Comparison of ENCODE assay signal across 10 cellular contexts in the genomic region with DNA sequence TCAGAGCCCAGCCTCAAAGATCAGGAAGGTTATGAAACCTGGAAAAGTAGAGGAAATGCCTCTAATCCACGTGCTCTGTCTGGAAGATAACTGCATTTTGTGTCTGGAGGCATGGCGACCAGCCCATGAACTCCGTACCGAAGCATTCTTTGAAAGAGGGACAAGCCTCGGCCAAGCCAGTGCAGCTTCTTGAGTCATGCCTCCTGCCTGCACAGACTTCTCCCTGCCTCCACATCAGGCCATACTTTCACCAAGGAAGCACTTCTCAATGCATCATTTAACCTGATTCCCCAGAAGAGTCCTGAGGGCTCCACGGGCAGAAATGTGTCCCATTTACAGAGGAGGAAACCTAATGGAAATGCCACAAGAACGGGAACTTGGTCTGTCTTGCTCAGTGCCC. TPM values are rescaled to one million over a fixed set of nuclear protein-coding genes. Genes with fewer than 3 reads are reported as not detected.
DNase-seq lines count a peak whose midpoint lies in the region; ATAC-seq and TF ChIP-seq lines count a peak whose summit lies in the region.
"Had no signal": no experiment of that assay in that cellular context is flagged by ENCODE, and none has a peak within 500 bp of the region (broad histone marks: within the 10 kb centered on the region; RNA-seq: fewer than 3 reads in every experiment).

No MANE protein-coding gene starts in this region.

- H3K9me3 ChIP-seq in upper lobe of left lung: no peaks in the 10 kb centered on the region

- peaks cover 0 to 22% (median 2%) of the 10 kb centered on the region in 4 donors for H3K36me3 ChIP-seq in upper lobe of left lung

- H3K4me1 Mint-ChIP-seq in Calu3 (ENCODE audit: low read depth, unreplicated experiment) (peaks cover 55% of the 10 kb centered on the region), T-cell (peaks cover 66 to 77% (median 72%) of the 10 kb centered on the region in 3 donors)

- H3K27ac ChIP-seq in upper lobe of left lung: no peak overlapping the region

- TF ChIP-seq CTCF in Calu3 (IDR thresholded peaks at IDR 0.05; ENCODE audit: unreplicated experiment): no peak
- no peak for TF ChIP-seq CTCF in fibroblast of mammary gland (conservative IDR thresholded peaks at IDR 0.05; ENCODE audit: control insufficient read depth, insufficient read depth, low read depth, low read length)
- no peak for TF ChIP-seq CTCF in upper lobe of left lung (IDR thresholded peaks at IDR 0.05)

- DNase-seq in Calu3: no peak
- no peak for DNase-seq in T-cell
- DNase-seq in fibroblast of mammary gland (ENCODE audit: low read depth): peak; percentile 81
- DNase-seq in renal cortical epithelial cell (ENCODE audit: low read depth): peak; percentile 65
- DNase-seq in upper lobe of left lung: no peak
- no peak for DNase-seq in stimulated activated CD4-positive, alpha-beta T cell treated with anti-CD3 and anti-CD28 coated beads, Interleukin-4, amount 100 ng/mL, for 24 hours
- DNase-seq: H9, T-helper 2 cell had no signal

- H3K4me3 ChIP-seq in fibroblast of mammary gland (ENCODE audit: control insufficient read depth, low read depth, low read length) (peak overlapping the region; percentile 91), upper lobe of left lung (no peak overlapping the region)

- no peak for TF ChIP-seq EP300 in upper lobe of left lung (IDR thresholded peaks at IDR 0.05)

- ATAC-seq in T-cell (replicated peaks in 1 of 4): no peak
- ATAC-seq in GM19351 (IDR thresholded peaks at IDR 0.05; ENCODE audit: unreplicated experiment): no peak
- no peak for ATAC-seq in upper lobe of left lung (ENCODE audit: low FRiP score in 2 of 2)
- no peak for ATAC-seq in GM18519 (IDR thresholded peaks at IDR 0.05; ENCODE audit: low FRiP score, unreplicated experiment)

- BruUV-seq in Calu3 (replicated peaks; lab: Mats Ljungman, UMichigan): no TSS peak

- no peak for TF ChIP-seq POLR2A in upper lobe of left lung (IDR thresholded peaks at IDR 0.05)

- H3K4me3 Mint-ChIP-seq in Calu3 (ENCODE audit: low read depth, unreplicated experiment) (peak overlapping the region; percentile 79), T-cell (peak overlapping the region; percentile 4 to 93 (median 83))

- POLR2A ChIA-PET in T-cell (lab: Charles Lee): no interaction called here

- H3K9me3 Mint-ChIP-seq in Calu3 (ENCODE audit: low read depth, unreplicated experiment): no peaks in the 10 kb centered on the region
- peaks cover 0 to 4% (median 0%) of the 10 kb centered on the region in 3 donors for H3K9me3 Mint-ChIP-seq in T-cell
- H3K9me3 Mint-ChIP-seq: H9 had no signal

- WGBS in upper lobe of left lung, 2 donors: 51 to 60% methylated on average over 7 of the region's 7 CpGs

- CTCF ChIA-PET in Calu3 (lab: Charles Lee) (no interaction called here), T-cell (lab: Charles Lee) (no interaction called here)

- H3K27me3 ChIP-seq in upper lobe of left lung: no peaks in the 10 kb centered on the region

- H3K27ac Mint-ChIP-seq in Calu3 (ENCODE audit: unreplicated experiment) (peak overlapping the region; percentile 64), T-cell (peak overlapping the region; percentile 99)

- H3K4me1 ChIP-seq in upper lobe of left lung: peaks cover 25 to 61% (median 30%) of the 10 kb centered on the region in 4 donors

- H3K27me3 Mint-ChIP-seq in Calu3 (ENCODE audit: unreplicated experiment) (no peaks in the 10 kb centered on the region), T-cell (peaks cover 0 to 2% of the 10 kb centered on the region in 2 donors)

- H3K36me3 Mint-ChIP-seq in Calu3 (ENCODE audit: insufficient read depth, unreplicated experiment) (peaks cover 80% of the 10 kb centered on the region), T-cell (peaks cover 29% of the 10 kb centered on the region)

- intact Hi-C loops in Calu3 (cut with micrococcal nuclease; ENCODE audit: unreplicated experiment): loop anchor here (2.0 to 5.0 kb wide), 3 partner anchors 13 to 117 kb away; no protein-coding TSS in a partner anchor

RNA-seq across cellular contexts. Expression of a gene that starts 3.4 kb away (rescaled TPM):
- total RNA-seq in Calu3 (2022) (246 and 326 TPM in 2 replicates), T-cell (100 to 1,000 TPM in 4 of 5 donors, 10 to 100 TPM in 1; 84.8 to 219 (median 122) TPM), renal cortical epithelial cell (304 and 802 TPM in 2 replicates), upper lobe of left lung (100 to 1,000 TPM; 117 to 195 (median 157) TPM)

Comparison
In these comparisons a context has a peak if more than half of its experiments do, and no peak if none do; other contexts are left out.
1. DNase-seq: peak in fibroblast of mammary gland (single experiment) and renal cortical epithelial cell (single experiment); none in Calu3 (single experiment), T-cell (0 of 34), upper lobe of left lung (0 of 2) and stimulated activated CD4-positive, alpha-beta T cell treated with anti-CD3 and anti-CD28 coated beads, Interleukin-4, amount 100 ng/mL, for 24 hours (single experiment).